22 cellular contexts compared by ENCODE assay signal in the genomic region with DNA sequence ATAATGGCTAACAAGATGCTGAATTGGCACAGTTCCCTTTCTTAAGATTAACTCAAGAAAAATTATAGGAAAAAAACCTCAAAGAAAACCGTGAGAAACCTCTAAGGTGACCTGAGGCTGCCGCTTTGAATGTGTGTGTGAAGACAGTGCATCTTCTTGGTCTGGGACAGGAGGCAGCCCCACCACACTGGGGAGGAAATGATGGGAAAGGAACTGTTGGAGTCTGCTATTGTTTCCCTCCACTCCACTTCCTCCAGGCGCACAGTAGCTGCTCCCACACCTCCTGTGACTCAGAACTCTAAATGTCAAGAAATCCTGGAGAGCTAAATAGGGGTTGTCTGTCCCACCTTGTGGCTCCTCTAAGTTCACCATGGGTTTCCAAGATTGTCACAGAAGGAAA.
DNase-seq lines count a peak whose midpoint lies in the region; ATAC-seq, FAIRE-seq and TF ChIP-seq lines count a peak whose summit lies in the region.
"Had no signal": no experiment of that assay in that cellular context is flagged by ENCODE, and none has a peak within 500 bp of the region (broad histone marks: within the 10 kb centered on the region; RNA-seq: fewer than 3 reads in every experiment).

No MANE protein-coding gene starts in this region.

- H2AFZ ChIP-seq in SK-N-SH (ENCODE audit: low read depth): 0 out of 2 replicates have a peak overlapping the region, but pooled peaks have one; percentile 9

- CTCF ChIA-PET in SK-N-SH (lab: Yijun Ruan, JAX): no interaction called here

- DNase-seq in SK-N-SH (no peak), GDM1 (lab: John Stamatoyannopoulos, UW) (peak; percentile 21), bronchial epithelial cell (ENCODE audit: low read depth) (peak; percentile 2), lower lobe of right lung (no peak), head of caudate nucleus (no peak), kidney (no peak)
- no peak for DNase-seq in stimulated activated CD4-positive, alpha-beta T cell treated with anti-CD3 and anti-CD28 coated beads, Interleukin-2, amount 100 ng/mL, for 24 hours
- DNase-seq: activated CD4-positive, alpha-beta T cell treated with anti-CD3 and anti-CD28 coated beads for 4 hours; activated naive CD4-positive, alpha-beta T cell treated with anti-CD3 and anti-CD28 coated beads, Interleukin-2, amount 50 U/mL, for 16 hours; activated T-cell treated with anti-CD3 and anti-CD28 coated beads, Interleukin-2, amount 50 U/mL, for 48 hours; central memory CD4-positive, alpha-beta T cell; NCI-H1048; NCI-H187 treated with DMSO at 0.1 percent for 48 hours; NCI-H774; ovary; SHP77 treated with DMSO at 0.1 percent for 48 hours had no signal

- intact Hi-C loops in lower lobe of right lung (cut with DNase I) (no loop called here), head of caudate nucleus (cut with DNase I) (no loop called here), kidney (cut with DNase I) (no loop called here)

- H3K9ac ChIP-seq in SK-N-SH (no peak overlapping the region), kidney (ENCODE audit: low read length in 2 of 2) (no peak overlapping the region)

- FAIRE-seq in bronchial epithelial cell (lab: Jason Lieb, UNC) (no peak), kidney (lab: Jason Lieb, UNC) (no peak)
- FAIRE-seq: A204.1 had no signal

- no peaks in the 10 kb centered on the region for H3F3A ChIP-seq in SK-N-SH (replicated peaks; ENCODE audit: insufficient read depth)

- POLR2A ChIA-PET in SK-N-SH (lab: Yijun Ruan, JAX): no interaction called here

- no peak for TF ChIP-seq RAD21 in SK-N-SH (IDR thresholded peaks at IDR 0.05; ENCODE audit: low read length)

- no peak for TF ChIP-seq CTCF in SK-N-SH (IDR thresholded peaks at IDR 0.05)
- no peak for TF ChIP-seq CTCF in bronchial epithelial cell (IDR thresholded peaks at IDR 0.05; ENCODE audit: insufficient read depth, low read length, severe bottlenecking)
- TF ChIP-seq CTCF in lower lobe of right lung (IDR thresholded peaks at IDR 0.05): no peak
- TF ChIP-seq CTCF in kidney (IDR thresholded peaks at IDR 0.05; ENCODE audit: borderline replicate concordance, extremely low read depth, insufficient read depth): no peak

- no peak overlapping the region for H3K4me2 ChIP-seq in SK-N-SH

- H3K27ac ChIP-seq in SK-N-SH (ENCODE audit: low read depth in 2 of 2, low read length in 1 of 2): no peak overlapping the region
- H3K27ac ChIP-seq in lower lobe of right lung: peak overlapping the region; percentile 37
- no peak overlapping the region for H3K27ac ChIP-seq in kidney (ENCODE audit: low read depth in 2 of 2, low read length in 2 of 2)
- H3K27ac ChIP-seq: gastrocnemius medialis, ovary, sigmoid colon had no signal

- H3K9me2 ChIP-seq in SK-N-SH: no peaks in the 10 kb centered on the region

- H4K20me1 ChIP-seq in SK-N-SH (ENCODE audit: insufficient read depth): no peaks in the 10 kb centered on the region

- no peaks in the 10 kb centered on the region for H3K9me3 ChIP-seq in SK-N-SH
- no peaks in the 10 kb centered on the region for H3K9me3 ChIP-seq in lower lobe of right lung
- no peaks in the 10 kb centered on the region for H3K9me3 ChIP-seq in kidney (ENCODE audit: control insufficient read depth in 1 of 2, low read length in 2 of 2)
- H3K9me3 ChIP-seq: gastrocnemius medialis, ovary, sigmoid colon had no signal

- H3K4me3 ChIP-seq in SK-N-SH (ENCODE audit: low read depth in 2 of 2, low read length in 1 of 2) (no peak overlapping the region), bronchial epithelial cell (ENCODE audit: low read depth, low read length) (no peak overlapping the region), lower lobe of right lung (no peak overlapping the region), kidney (ENCODE audit: low read length in 2 of 2) (no peak overlapping the region)
- H3K4me3 ChIP-seq: gastrocnemius medialis, ovary, sigmoid colon had no signal

- TF ChIP-seq EP300 in SK-N-SH (IDR thresholded peaks at IDR 0.05; ENCODE audit: borderline replicate concordance in 1 of 2, low read depth in 1 of 2, low read length in 1 of 2): no peak

- no peaks in the 10 kb centered on the region for H3K79me2 ChIP-seq in SK-N-SH (ENCODE audit: insufficient read depth)

- WGBS in SK-N-SH (ENCODE audit: low lambda C conversion rate): 5% methylated on average over 3 of the region's 3 CpGs

- ATAC-seq in SK-N-SH treated with all-trans-retinoic acid at 6 μM for 48 hours: no peak
- ATAC-seq in lower lobe of right lung: peak; percentile 33 to 49
- ATAC-seq: gastrocnemius medialis; HCT116; natural killer cell treated with Interleukin-12 subunit alpha and Interleukin-12 subunit beta and Interleukin-15 and Interleukin-18, amount 100 ng/mL, for 72 hours had no signal

- no peaks in the 10 kb centered on the region for H3K36me3 ChIP-seq in SK-N-SH (replicated peaks in 1 of 2; ENCODE audit: control insufficient read depth in 1 of 2, insufficient read depth in 2 of 2, low read length in 1 of 2)
- H3K36me3 ChIP-seq in bronchial epithelial cell (ENCODE audit: control insufficient read depth, insufficient read depth, low read length): no peaks in the 10 kb centered on the region
- no peaks in the 10 kb centered on the region for H3K36me3 ChIP-seq in lower lobe of right lung
- H3K36me3 ChIP-seq in kidney (ENCODE audit: control insufficient read depth in 1 of 2, insufficient read depth in 2 of 2, low read length in 2 of 2): no peaks in the 10 kb centered on the region
- H3K36me3 ChIP-seq: gastrocnemius medialis, ovary, sigmoid colon had no signal

- H3K4me1 ChIP-seq in SK-N-SH (ENCODE audit: control insufficient read depth in 1 of 2, insufficient read depth in 2 of 2, low read depth in 1 of 2, low read length in 1 of 2) (peaks cover 0 to 2% of the 10 kb centered on the region in 2 experiments; a peak in 2 of 4 replicates), lower lobe of right lung (peaks cover 23% of the 10 kb centered on the region), kidney (ENCODE audit: control insufficient read depth in 1 of 2, insufficient read depth in 1 of 2, low read depth in 1 of 2, low read length in 2 of 2) (no peaks in the 10 kb centered on the region)
- H3K4me1 ChIP-seq: gastrocnemius medialis had no signal

- H3K27me3 ChIP-seq in SK-N-SH (ENCODE audit: insufficient read depth) (no peaks in the 10 kb centered on the region; the same call in 1 of the 2 replicates), bronchial epithelial cell (ENCODE audit: control insufficient read depth, insufficient read depth, low read length) (no peaks in the 10 kb centered on the region), lower lobe of right lung (ENCODE audit: low read depth) (no peaks in the 10 kb centered on the region)
- H3K27me3 ChIP-seq: gastrocnemius medialis, ovary, sigmoid colon had no signal

TF ChIP-seq in SK-N-SH, 30 proteins besides CTCF, POLR2A, EP300 and RAD21 (continues in another document):
- TF ChIP-seq, protein P1, sequence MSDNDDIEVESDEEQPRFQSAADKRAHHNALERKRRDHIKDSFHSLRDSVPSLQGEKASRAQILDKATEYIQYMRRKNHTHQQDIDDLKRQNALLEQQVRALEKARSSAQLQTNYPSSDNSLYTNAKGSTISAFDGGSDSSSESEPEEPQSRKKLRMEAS (IDR thresholded peaks at IDR 0.05; ENCODE audit: low read depth): no peak
- TF ChIP-seq FOXM1 (IDR thresholded peaks at IDR 0.05; ENCODE audit: low read depth) (no peak), EZH2phosphoT487 (IDR thresholded peaks at IDR 0.05; ENCODE audit: borderline replicate concordance, low read depth) (no peak), NRF1 (IDR thresholded peaks at IDR 0.05; ENCODE audit: low read depth, low read length) (no peak), POLR2AphosphoS5 (IDR thresholded peaks at IDR 0.05; ENCODE audit: low read depth, low read length) (no peak)
- TF ChIP-seq, protein P2, sequence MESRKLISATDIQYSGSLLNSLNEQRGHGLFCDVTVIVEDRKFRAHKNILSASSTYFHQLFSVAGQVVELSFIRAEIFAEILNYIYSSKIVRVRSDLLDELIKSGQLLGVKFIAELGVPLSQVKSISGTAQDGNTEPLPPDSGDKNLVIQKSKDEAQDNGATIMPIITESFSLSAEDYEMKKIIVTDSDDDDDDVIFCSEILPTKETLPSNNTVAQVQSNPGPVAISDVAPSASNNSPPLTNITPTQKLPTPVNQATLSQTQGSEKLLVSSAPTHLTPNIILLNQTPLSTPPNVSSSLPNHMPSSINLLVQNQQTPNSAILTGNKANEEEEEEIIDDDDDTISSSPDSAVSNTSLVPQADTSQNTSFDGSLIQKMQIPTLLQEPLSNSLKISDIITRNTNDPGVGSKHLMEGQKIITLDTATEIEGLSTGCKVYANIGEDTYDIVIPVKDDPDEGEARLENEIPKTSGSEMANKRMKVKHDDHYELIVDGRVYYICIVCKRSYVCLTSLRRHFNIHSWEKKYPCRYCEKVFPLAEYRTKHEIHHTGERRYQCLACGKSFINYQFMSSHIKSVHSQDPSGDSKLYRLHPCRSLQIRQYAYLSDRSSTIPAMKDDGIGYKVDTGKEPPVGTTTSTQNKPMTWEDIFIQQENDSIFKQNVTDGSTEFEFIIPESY (IDR thresholded peaks at IDR 0.05; ENCODE audit: borderline replicate concordance, low read depth): no peak

TF ChIP-seq in SK-N-SH treated with all-trans-retinoic acid at 6 μM for 48 hours, 23 proteins besides CTCF, POLR2A, EP300 and RAD21 (continues in another document):
- TF ChIP-seq TOX (CRISPR knock-in tag; IDR thresholded peaks at IDR 0.05; ENCODE audit: borderline replicate concordance) (no peak), TCF4 (CRISPR knock-in tag; IDR thresholded peaks at IDR 0.05; ENCODE audit: borderline replicate concordance) (no peak), GLIS3 (CRISPR knock-in tag; IDR thresholded peaks at IDR 0.05) (no peak), SNAI2 (CRISPR knock-in tag; IDR thresholded peaks at IDR 0.05) (no peak), ZNF8 (CRISPR knock-in tag; IDR thresholded peaks at IDR 0.05) (no peak), BACH2 (CRISPR knock-in tag; IDR thresholded peaks at IDR 0.05; ENCODE audit: borderline replicate concordance) (no peak), ZNF70 (CRISPR knock-in tag; IDR thresholded peaks at IDR 0.05) (no peak), CSDC2 (CRISPR knock-in tag; IDR thresholded peaks at IDR 0.05) (no peak), ZNF565 (CRISPR knock-in tag; conservative IDR thresholded peaks at IDR 0.05; ENCODE audit: low read depth) (no peak), ZC3H10 (CRISPR knock-in tag; IDR thresholded peaks at IDR 0.05) (no peak), ARNTL (CRISPR knock-in tag; IDR thresholded peaks at IDR 0.05; ENCODE audit: borderline replicate concordance, low read depth) (no peak)
- TF ChIP-seq, protein P3, sequence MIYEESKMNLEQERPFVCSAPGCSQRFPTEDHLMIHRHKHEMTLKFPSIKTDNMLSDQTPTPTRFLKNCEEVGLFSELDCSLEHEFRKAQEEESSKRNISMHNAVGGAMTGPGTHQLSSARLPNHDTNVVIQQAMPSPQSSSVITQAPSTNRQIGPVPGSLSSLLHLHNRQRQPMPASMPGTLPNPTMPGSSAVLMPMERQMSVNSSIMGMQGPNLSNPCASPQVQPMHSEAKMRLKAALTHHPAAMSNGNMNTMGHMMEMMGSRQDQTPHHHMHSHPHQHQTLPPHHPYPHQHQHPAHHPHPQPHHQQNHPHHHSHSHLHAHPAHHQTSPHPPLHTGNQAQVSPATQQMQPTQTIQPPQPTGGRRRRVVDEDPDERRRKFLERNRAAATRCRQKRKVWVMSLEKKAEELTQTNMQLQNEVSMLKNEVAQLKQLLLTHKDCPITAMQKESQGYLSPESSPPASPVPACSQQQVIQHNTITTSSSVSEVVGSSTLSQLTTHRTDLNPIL (CRISPR knock-in tag; IDR thresholded peaks at IDR 0.05; ENCODE audit: low read depth): no peak

Comparison
In these comparisons a context has a peak if more than half of its experiments do, and no peak if none do; other contexts are left out.
1. DNase-seq: peak in GDM1 (single experiment) and bronchial epithelial cell (single experiment); none in SK-N-SH (single experiment), lower lobe of right lung (single experiment), head of caudate nucleus (0 of 42), kidney (single experiment) and stimulated activated CD4-positive, alpha-beta T cell treated with anti-CD3 and anti-CD28 coated beads, Interleukin-2, amount 100 ng/mL, for 24 hours (0 of 2).